ENCODE assay signal across 19 cellular contexts in genomic region chr20:61119263-61119662, GRCh38.
"Had no signal": no experiment of that assay in that cellular context is flagged by ENCODE, and none has a peak within 500 bp of the region (broad histone marks: within the 10 kb centered on the region; RNA-seq: fewer than 3 reads in every experiment).

No MANE protein-coding gene starts in this region.

- H3K4me3 ChIP-seq: ascending aorta, body of pancreas, Peyer's patch had no signal

- H3K4me1 ChIP-seq: ascending aorta, body of pancreas, Peyer's patch had no signal

- ATAC-seq: activated CD4-positive, CD25-positive, alpha-beta regulatory T cell treated with anti-CD3 and anti-CD28 coated beads, Interleukin-2, amount 50 U/mL, for 24 hours; activated CD8-positive, alpha-beta T cell treated with anti-CD3 and anti-CD28 coated beads for 36 hours; activated T-cell treated with anti-CD3 and anti-CD28 coated beads, Interleukin-2, amount 50 U/mL, for 72 hours; body of pancreas had no signal

- H3K27me3 ChIP-seq: ascending aorta, body of pancreas, Peyer's patch had no signal

- H3K27ac ChIP-seq: ascending aorta, body of pancreas, Peyer's patch, RWPE1 had no signal

- H3K9me3 ChIP-seq: ascending aorta, body of pancreas, Peyer's patch had no signal

- H3K36me3 ChIP-seq: ascending aorta, Peyer's patch had no signal

- DNase-seq: activated CD4-positive, alpha-beta T cell treated with anti-CD3 and anti-CD28 coated beads for 4 hours; activated CD8-positive, alpha-beta memory T cell treated with anti-CD3 and anti-CD28 coated beads, Interleukin-2, amount 50 U/mL, for 4 hours; activated CD8-positive, alpha-beta T cell treated with anti-CD3 and anti-CD28 coated beads for 36 hours; activated naive CD4-positive, alpha-beta T cell; activated T-cell treated with anti-CD3 and anti-CD28 coated beads, Interleukin-2, amount 50 U/mL, for 72 hours; amniotic stem cell; body of pancreas; NCI-H1092; NCI-H1417 treated with DMSO at 0.1 percent for 48 hours; NCI-H1694 treated with DMSO at 0.1 percent for 48 hours; NCI-H2029 treated with DMSO at 0.1 percent for 48 hours; NCI-H345; NCI-H510A; NCI-H526 treated with DMSO at 0.1 percent for 48 hours; Peyer's patch; SHP77 had no signal
